ENCODE assay signal across 14 cellular contexts in the genomic region with DNA sequence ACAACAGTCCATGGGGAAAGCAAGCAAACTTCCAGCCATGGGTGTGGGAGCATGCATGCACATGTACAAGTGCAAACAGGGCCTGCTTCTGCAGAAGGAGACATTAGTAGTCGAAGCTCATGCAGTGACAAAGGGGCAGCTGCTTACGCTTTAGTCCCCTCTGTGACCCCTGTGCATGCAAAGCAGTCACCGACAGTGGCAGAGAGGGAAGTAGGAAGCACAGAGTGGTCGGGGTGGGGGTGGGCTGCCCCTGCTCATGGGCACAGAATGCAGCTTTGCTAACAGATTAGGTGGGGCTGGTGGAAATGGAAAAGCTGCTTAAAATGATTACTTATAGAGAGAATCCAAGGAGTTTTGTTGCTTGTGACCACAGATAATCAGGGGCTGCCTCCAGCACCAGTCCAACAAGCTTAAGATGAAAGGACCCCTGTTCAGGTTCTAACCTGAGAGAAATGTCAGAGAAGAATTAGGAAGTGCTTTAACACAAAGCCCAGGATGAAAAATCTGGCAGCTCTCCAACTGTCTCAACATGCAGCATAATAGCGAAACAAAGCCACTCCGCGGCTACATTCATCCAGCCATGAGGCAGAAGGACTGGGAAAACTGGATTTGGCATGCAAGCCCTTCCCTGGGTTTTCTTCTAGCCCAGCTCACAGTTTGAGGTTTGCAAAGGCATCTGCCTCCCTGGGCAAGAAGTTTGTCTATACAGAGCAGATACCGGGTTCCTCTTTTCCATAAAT.
DNase-seq lines count a peak whose midpoint lies in the region; ATAC-seq, FAIRE-seq and TF ChIP-seq lines count a peak whose summit lies in the region.
"Had no signal": no experiment of that assay in that cellular context is flagged by ENCODE, and none has a peak within 500 bp of the region (broad histone marks: within the 10 kb centered on the region; RNA-seq: fewer than 3 reads in every experiment).

No MANE protein-coding gene starts in this region.

- no peak for FAIRE-seq in H1 (lab: Jason Lieb, UNC)
- FAIRE-seq: pancreas had no signal

- no peak for TF ChIP-seq CTCF in H1 (IDR thresholded peaks at IDR 0.05; ENCODE audit: control extremely low read depth in 1 of 3, insufficient read depth in 1 of 3, low read depth in 1 of 3, low read length in 3 of 3)
- TF ChIP-seq CTCF in heart left ventricle (IDR thresholded peaks at IDR 0.05), result no peak

- CTCF ChIA-PET in H1 (lab: Charles Lee; ENCODE audit: partially characterized antibody), result interaction anchor here (0.6 to 1.1 kb wide), 5 partner anchors 9 to 383 kb away, joined by 3 read pairs; partner anchors contain the start of gene KCNH1

- no peak overlapping the region for H4K91ac ChIP-seq in H1 (replicated peaks; ENCODE audit: insufficient read length, low read length)

- H2BK15ac ChIP-seq in H1 (ENCODE audit: low read length), result no peak overlapping the region

- H2BK120ac ChIP-seq in H1 (replicated peaks; ENCODE audit: low read depth, low read length), result no peak overlapping the region

- H2AFZ ChIP-seq in H1 (ENCODE audit: low read length), result peak overlapping the region; percentile 49; the same call in 1 of the 2 replicates

- no peak overlapping the region for H3K56ac ChIP-seq in H1 (replicated peaks; ENCODE audit: insufficient read length, low read depth, low read length)

- DNase-seq in stimulated activated naive CD8-positive, alpha-beta T cell treated with anti-CD3 and anti-CD28 coated beads, Interleukin-15, amount 100 ng/mL, for 72 hours, result no peak
- DNase-seq in stimulated activated naive CD8-positive, alpha-beta T cell treated with anti-CD3 and anti-CD28 coated beads, Interleukin-15, Interleukin-2, amounts not matched to agents 100 U/mL and 50 U/mL, for 24 hours, result no peak
- DNase-seq in NCI-H774 (lab: John Stamatoyannopoulos, UW), result peak; percentile 72
- DNase-seq in H1 (ENCODE audit: low read depth in 1 of 2, low spot score in 2 of 2), result no peak
- DNase-seq in ureter (ENCODE audit: low spot score), result peak; percentile 66
- DNase-seq in HT-29 (ENCODE audit: low spot score), result no peak
- DNase-seq in heart left ventricle, result no peak
- DNase-seq: activated T-cell treated with anti-CD3 and anti-CD28 coated beads, Interleukin-2, amount 50 U/mL, for 4 hours; left colon; pancreas; tibial artery had no signal

- no peak overlapping the region for H2BK12ac ChIP-seq in H1 (ENCODE audit: low read depth, low read length)

- WGBS in H1 (ENCODE audit: extremely low coverage in 1 of 2, insufficient coverage in 1 of 2, insufficient read length in 1 of 2, insufficient replicate concordance in 2 of 2, low coverage in 1 of 2, low lambda C conversion rate in 2 of 2, missing lambda C conversion rate in 1 of 2), 2 experiments, result 78% methylated on average over 8 of the region's 8 CpGs; no CpG with 5 or more reads in 1 of the 2 experiments
- 45 to 48% (median 46%) methylated on average over 8 of the region's 8 CpGs for WGBS in heart left ventricle, 4 donors

- TF ChIP-seq POLR2A in H1 (IDR thresholded peaks at IDR 0.05; ENCODE audit: control extremely low read depth in 1 of 2, low read depth in 2 of 2, low read length in 2 of 2) (no peak), heart left ventricle (IDR thresholded peaks at IDR 0.05) (no peak)

- H3K27me3 ChIP-seq in H1 (replicated peaks in 1 of 4; ENCODE audit: control insufficient read depth in 3 of 4, extremely low read depth in 1 of 4, insufficient read depth in 3 of 4, low read length in 3 of 4) (peaks cover 0 to 1% (median 0%) of the 10 kb centered on the region in 4 experiments; a peak in 1 of 7 replicates), heart left ventricle (peaks cover 0 to 5% (median 0%) of the 10 kb centered on the region in 9 donors)
- H3K27me3 ChIP-seq: cardiac muscle cell, pancreas, tibial artery had no signal

- H4K5ac ChIP-seq in H1 (ENCODE audit: insufficient read length, low read depth, low read length), result no peak overlapping the region

- H3K4me3 ChIP-seq in H1 (ENCODE audit: extremely low read depth in 1 of 4, insufficient read depth in 2 of 4, low read depth in 3 of 4, low read length in 4 of 4) (no peak overlapping the region), heart left ventricle (no peak overlapping the region)
- H3K4me3 ChIP-seq: cardiac muscle cell, pancreas, tibial artery had no signal

- peaks cover 39% of the 10 kb centered on the region for H3K27me3 Mint-ChIP-seq in stimulated activated naive CD8-positive, alpha-beta T cell treated with anti-CD3 and anti-CD28 coated beads, Interleukin-15, amount 100 ng/mL, for 72 hours

- no peaks in the 10 kb centered on the region for H3K9me3 Mint-ChIP-seq in stimulated activated naive CD8-positive, alpha-beta T cell treated with anti-CD3 and anti-CD28 coated beads, Interleukin-15, amount 100 ng/mL, for 72 hours

- no peak for ATAC-seq in stimulated activated naive CD8-positive, alpha-beta T cell treated with anti-CD3 and anti-CD28 coated beads, Interleukin-15, amount 100 ng/mL, for 72 hours
- ATAC-seq in stimulated activated naive CD8-positive, alpha-beta T cell treated with anti-CD3 and anti-CD28 coated beads, Interleukin-15, Interleukin-2, amounts not matched to agents 100 U/mL and 50 U/mL, for 24 hours, result no peak
- ATAC-seq in GM19467 (IDR thresholded peaks at IDR 0.05; ENCODE audit: unreplicated experiment) (no peak), heart left ventricle (no peak)
- ATAC-seq: activated T-cell treated with anti-CD3 and anti-CD28 coated beads, Interleukin-2, amount 50 U/mL, for 4 hours; left colon; pancreas had no signal

- TF ChIP-seq EP300 in H1 (IDR thresholded peaks at IDR 0.05; ENCODE audit: borderline replicate concordance in 1 of 2, low read depth in 2 of 2, low read length in 2 of 2), result no peak

- no peak overlapping the region for H3K4ac ChIP-seq in H1 (replicated peaks; ENCODE audit: insufficient read length, low read depth, low read length)

- H3K18ac ChIP-seq in H1 (ENCODE audit: extremely low read depth, low read length), result no peak overlapping the region

- no peak overlapping the region for H3K23ac ChIP-seq in H1 (ENCODE audit: insufficient read length)

- no peaks in the 10 kb centered on the region for H3K4me1 Mint-ChIP-seq in stimulated activated naive CD8-positive, alpha-beta T cell treated with anti-CD3 and anti-CD28 coated beads, Interleukin-15, amount 100 ng/mL, for 72 hours

- H2BK20ac ChIP-seq in H1 (ENCODE audit: low read length), result no peak overlapping the region

- H3K9me3 ChIP-seq in H1 (ENCODE audit: insufficient read depth in 2 of 2, low read depth in 1 of 2, low read length in 1 of 2), result no peaks in the 10 kb centered on the region
- peaks cover 0 to 11% (median 4%) of the 10 kb centered on the region in 12 donors for H3K9me3 ChIP-seq in heart left ventricle
- H3K9me3 ChIP-seq: pancreas had no signal

- no peaks in the 10 kb centered on the region for H3K36me3 ChIP-seq in H1 (ENCODE audit: control insufficient read depth in 2 of 4, insufficient read depth in 4 of 4, low read length in 3 of 4)
- H3K36me3 ChIP-seq in heart left ventricle, result no peaks in the 10 kb centered on the region
- H3K36me3 ChIP-seq: cardiac muscle cell, pancreas, tibial artery had no signal

- H2BK5ac ChIP-seq in H1 (ENCODE audit: low read depth, low read length), result no peak overlapping the region

- H3K4me1 ChIP-seq in H1 (replicated peaks in 1 of 4; ENCODE audit: control insufficient read depth in 3 of 4, insufficient read depth in 4 of 4, low read length in 3 of 4), result peaks cover 0 to 9% (median 0%) of the 10 kb centered on the region in 4 experiments; a peak in 3 of 7 replicates
- H3K4me1 ChIP-seq in heart left ventricle, result no peaks in the 10 kb centered on the region
- H3K4me1 ChIP-seq: pancreas, tibial artery had no signal

- H3K23me2 ChIP-seq in H1 (ENCODE audit: low read depth, low read length), result no peaks in the 10 kb centered on the region

- peak overlapping the region; percentile 35 to 69 for H3K27ac Mint-ChIP-seq in stimulated activated naive CD8-positive, alpha-beta T cell treated with anti-CD3 and anti-CD28 coated beads, Interleukin-15, amount 100 ng/mL, for 72 hours

- no peak overlapping the region; the same call in 1 of the 2 replicates for H4K8ac ChIP-seq in H1 (ENCODE audit: extremely low read depth, insufficient read depth, low read length)

- intact Hi-C loops in heart left ventricle (cut with DNase I), result no loop called here

- H2AK5ac ChIP-seq in H1 (ENCODE audit: low read depth, low read length), result no peak overlapping the region

- H3K9ac ChIP-seq in H1 (replicated peaks in 1 of 4; ENCODE audit: extremely low read depth in 1 of 4, low read depth in 3 of 4, low read length in 3 of 4), result no peak overlapping the region

- H4K20me1 ChIP-seq in H1 (replicated peaks in 1 of 2; ENCODE audit: control insufficient read depth in 1 of 2, insufficient read depth in 2 of 2, low read length in 2 of 2), result no peaks in the 10 kb centered on the region

- no peak overlapping the region for H3K4me3 Mint-ChIP-seq in stimulated activated naive CD8-positive, alpha-beta T cell treated with anti-CD3 and anti-CD28 coated beads, Interleukin-15, amount 100 ng/mL, for 72 hours
- H3K4me3 Mint-ChIP-seq: activated T-cell treated with anti-CD3 and anti-CD28 coated beads, Interleukin-2, amount 50 U/mL, for 4 hours had no signal

- H3K79me2 ChIP-seq in H1 (ENCODE audit: control insufficient read depth in 1 of 2, insufficient read depth in 2 of 2, low read length in 2 of 2), result no peaks in the 10 kb centered on the region

- H3K14ac ChIP-seq in H1 (ENCODE audit: insufficient read length), result peak overlapping the region; percentile 79

- POLR2A ChIA-PET in H1 (lab: Charles Lee; ENCODE audit: partially characterized antibody), result interaction anchor here (0.8 kb wide), 1 partner anchor 381 kb away, joined by 3 read pairs; no protein-coding TSS in a partner anchor

- no peaks in the 10 kb centered on the region for H3K79me1 ChIP-seq in H1 (ENCODE audit: low read depth, low read length)

- TF ChIP-seq RAD21 in H1 (IDR thresholded peaks at IDR 0.05 in 1 of 2, conservative IDR thresholded peaks at IDR 0.05 in 1 of 2; ENCODE audit: low read depth in 2 of 2, low read length in 2 of 2), result no peak

- H3K4me2 ChIP-seq in H1 (ENCODE audit: insufficient read depth in 1 of 2, low read depth in 2 of 2, low read length in 2 of 2), result no peak overlapping the region

- H3K27ac ChIP-seq in H1 (ENCODE audit: low read depth, low read length), result no peak overlapping the region
- no peak overlapping the region for H3K27ac ChIP-seq in heart left ventricle
- H3K27ac ChIP-seq: cardiac muscle cell, HL-60, pancreas, tibial artery had no signal

TF ChIP-seq in H1, 55 proteins besides CTCF, POLR2A, EP300 and RAD21:
- TF ChIP-seq HDAC2 (IDR thresholded peaks at IDR 0.05; ENCODE audit: borderline replicate concordance in 1 of 2, low read depth in 2 of 2, low read length in 2 of 2) (no peak), TCF12 (IDR thresholded peaks at IDR 0.05; ENCODE audit: low read depth, low read length) (no peak), BCL11A (IDR thresholded peaks at IDR 0.05; ENCODE audit: low read depth in 2 of 2, low read length in 2 of 2) (no peak), SP1 (IDR thresholded peaks at IDR 0.05; ENCODE audit: low read depth, low read length) (no peak)

Comparison
In these comparisons a context has a peak if more than half of its experiments do, and no peak if none do; other contexts are left out.
1. DNase-seq: peak in NCI-H774 (single experiment) and ureter (single experiment); none in stimulated activated naive CD8-positive, alpha-beta T cell treated with anti-CD3 and anti-CD28 coated beads, Interleukin-15, amount 100 ng/mL, for 72 hours (0 of 2), stimulated activated naive CD8-positive, alpha-beta T cell treated with anti-CD3 and anti-CD28 coated beads, Interleukin-15, Interleukin-2, amounts not matched to agents 100 U/mL and 50 U/mL, for 24 hours (single experiment), H1 (0 of 2), HT-29 (single experiment) and heart left ventricle (0 of 5).